Comparison of ENCODE assay signal across 17 cellular contexts in the genomic region with DNA sequence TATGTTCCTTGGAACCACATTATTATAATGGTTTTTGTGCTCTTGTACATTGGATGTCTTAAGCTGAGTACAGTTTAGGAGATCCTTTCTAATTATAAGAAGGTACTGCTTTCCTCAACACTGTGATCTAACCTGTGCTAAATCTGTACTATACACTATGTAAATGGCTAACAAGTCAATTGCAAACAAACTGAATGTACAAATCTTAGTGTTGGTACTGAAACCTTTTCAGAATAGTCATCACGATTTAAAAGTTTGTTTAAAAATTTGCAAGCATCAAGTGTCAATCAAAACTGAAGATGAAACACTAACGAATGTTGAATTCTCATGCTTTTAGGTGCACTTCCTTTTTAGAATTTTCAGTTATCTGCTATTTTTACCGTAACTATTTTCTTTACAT.
A peak's percentile ranks its signal among the peaks of the same experiment; 100 is the strongest.
DNase-seq lines count a peak whose midpoint lies in the region; ATAC-seq and TF ChIP-seq lines count a peak whose summit lies in the region.
"Had no signal": no experiment of that assay in that cellular context is flagged by ENCODE, and none has a peak within 500 bp of the region (broad histone marks: within the 10 kb centered on the region; RNA-seq: fewer than 3 reads in every experiment).

No MANE protein-coding gene starts in this region.

- TF ChIP-seq CTCF in MM.1S (IDR thresholded peaks at IDR 0.05; ENCODE audit: low read length) (no peak), sigmoid colon (IDR thresholded peaks at IDR 0.05) (no peak)

- no peak overlapping the region for H3K4me3 ChIP-seq in MM.1S (ENCODE audit: low read length)
- no peak overlapping the region for H3K4me3 ChIP-seq in sigmoid colon

- H3K27me3 ChIP-seq in MM.1S (replicated peaks; ENCODE audit: insufficient read depth, low read length) (no peaks in the 10 kb centered on the region), sigmoid colon (no peaks in the 10 kb centered on the region)

- peak; percentile 44 for ATAC-seq in GM18519 (IDR thresholded peaks at IDR 0.05; ENCODE audit: low FRiP score, unreplicated experiment)
- ATAC-seq in GM21786 (IDR thresholded peaks at IDR 0.05; ENCODE audit: unreplicated experiment), result peak; percentile 53
- no peak for ATAC-seq in GM21447 (IDR thresholded peaks at IDR 0.05; ENCODE audit: unreplicated experiment)
- no peak for ATAC-seq in stimulated activated naive CD8-positive, alpha-beta T cell treated with anti-CD3 and anti-CD28 coated beads, Interleukin-15, Interleukin-2, amounts not matched to agents 100 U/mL and 50 U/mL, for 24 hours

- intact Hi-C loops in sigmoid colon (cut with DNase I), result no loop called here

- H3K36me3 ChIP-seq in MM.1S (replicated peaks; ENCODE audit: insufficient read depth, low read length) (no peaks in the 10 kb centered on the region), sigmoid colon (no peaks in the 10 kb centered on the region)

- H3K79me2 ChIP-seq in MM.1S (ENCODE audit: low read length), result no peaks in the 10 kb centered on the region

- no peak for TF ChIP-seq EP300 in sigmoid colon (IDR thresholded peaks at IDR 0.05)

- 73 to 88% methylated on average over 3 of the region's 3 CpGs for WGBS in sigmoid colon, 2 donors

- peak overlapping the region; percentile 21; the same call in 1 of the 2 replicates for H2AFZ ChIP-seq in MM.1S (ENCODE audit: low read length)

- H3K4me1 ChIP-seq in MM.1S (ENCODE audit: low read length) (peaks cover 14% of the 10 kb centered on the region), sigmoid colon (no peaks in the 10 kb centered on the region)

- no peaks in the 10 kb centered on the region; the same call in 1 of the 2 replicates for H3F3A ChIP-seq in MM.1S (ENCODE audit: insufficient read depth, low read length)

- peak overlapping the region; percentile 31 for H3K4me2 ChIP-seq in MM.1S (ENCODE audit: low read depth, low read length)

- H3K9ac ChIP-seq in MM.1S (ENCODE audit: low read length), result no peak overlapping the region

- H3K9me2 ChIP-seq in MM.1S (replicated peaks; ENCODE audit: insufficient read depth, low read length), result no peaks in the 10 kb centered on the region

- DNase-seq in MM.1S (peak; percentile 43), sigmoid colon (no peak), OCI-M2 (lab: John Stamatoyannopoulos, UW; ENCODE audit: unreplicated experiment) (no peak)
- no peak for DNase-seq in stimulated activated naive CD8-positive, alpha-beta T cell treated with anti-CD3 and anti-CD28 coated beads, Interleukin-15, Interleukin-2, amounts not matched to agents 100 U/mL and 50 U/mL, for 24 hours
- DNase-seq: DMS79; GOT3; IMR-90; NCI-H1436 treated with DMSO at 0.1 percent for 48 hours; NCI-H2029 treated with DMSO at 0.1 percent for 48 hours; NCI-H2171; NCI-H446 treated with DMSO at 0.1 percent for 48 hours; NK-92 treated with Interleukin-12 subunit alpha and Interleukin-12 subunit beta, amount 100 ng/mL, for 24 hours; Right ventricle myocardium superior had no signal

- H4K20me1 ChIP-seq in MM.1S (ENCODE audit: insufficient read depth, low read length), result no peaks in the 10 kb centered on the region

- H3K27ac ChIP-seq in MM.1S (ENCODE audit: low read length) (peak overlapping the region; percentile 43; the same call in 1 of the 2 replicates), sigmoid colon (no peak overlapping the region)
- H3K27ac ChIP-seq: C4-2B had no signal

- TF ChIP-seq POLR2A in sigmoid colon (IDR thresholded peaks at IDR 0.05), result no peak

- H3K9me3 ChIP-seq in MM.1S (replicated peaks; ENCODE audit: insufficient read depth, low read length), result no peaks in the 10 kb centered on the region
- H3K9me3 ChIP-seq in sigmoid colon, result no peaks in the 10 kb centered on the region

Comparison
In these comparisons a context has a peak if more than half of its experiments do, and no peak if none do; other contexts are left out.
1. ATAC-seq: peak in GM18519 (single experiment) and GM21786 (single experiment); none in GM21447 (single experiment) and stimulated activated naive CD8-positive, alpha-beta T cell treated with anti-CD3 and anti-CD28 coated beads, Interleukin-15, Interleukin-2, amounts not matched to agents 100 U/mL and 50 U/mL, for 24 hours (single experiment).